In the genomic region with DNA sequence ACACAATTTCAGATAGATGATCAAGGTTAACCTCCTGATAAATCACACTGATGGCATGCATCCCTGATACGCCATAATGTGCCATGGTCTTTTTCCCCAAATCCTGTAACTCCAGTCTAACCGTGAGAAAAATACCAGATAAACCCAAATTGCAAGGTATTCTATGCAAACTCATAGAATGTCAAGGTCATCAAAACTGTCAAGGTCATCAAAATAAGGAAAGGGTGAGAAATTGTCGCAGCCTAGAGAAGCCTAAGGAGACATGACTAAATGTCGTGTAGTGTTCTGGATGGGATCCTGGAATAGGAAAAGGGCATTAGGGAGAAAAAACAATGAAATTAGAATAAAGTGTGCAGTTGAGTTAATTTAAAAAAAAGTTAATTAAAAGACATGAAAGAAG, we compare ENCODE assay signal across 25 cellular contexts.
"Had no signal": no experiment of that assay in that cellular context is flagged by ENCODE, and none has a peak within 500 bp of the region (broad histone marks: within the 10 kb centered on the region; RNA-seq: fewer than 3 reads in every experiment).

No MANE protein-coding gene starts in this region.

- H3K9me3 ChIP-seq: esophagus squamous epithelium, gastrocnemius medialis, left lung, lower lobe of right lung, mucosa of descending colon had no signal

- DNase-seq: dermis blood vessel endothelial cell; dorsolateral prefrontal cortex; effector CD4-positive, alpha-beta T cell; effector memory CD4-positive, alpha-beta T cell; esophagus squamous epithelium; foreskin fibroblast; foreskin melanocyte; gastrocnemius medialis; head of caudate nucleus; heart right ventricle; hippocampal formation; islet precursor cell; kidney; kidney glomerular epithelial cell; left lung; left ventricle myocardium superior; lower lobe of right lung; mesenchymal stem cell; mucosa of descending colon; naive B cell; naive thymus-derived CD8-positive, alpha-beta T cell had no signal

- H3K4me3 Mint-ChIP-seq: mesothelial cell of epicardium; naive thymus-derived CD8-positive, alpha-beta T cell had no signal

- H3K27me3 Mint-ChIP-seq: naive B cell; naive thymus-derived CD8-positive, alpha-beta T cell had no signal

- H3K27ac ChIP-seq: coronary artery, dorsolateral prefrontal cortex, esophagus squamous epithelium, gastrocnemius medialis, heart right ventricle, left lung, lower lobe of right lung had no signal

- H3K9me3 Mint-ChIP-seq: naive thymus-derived CD8-positive, alpha-beta T cell had no signal

- H3K27me3 ChIP-seq: dorsolateral prefrontal cortex, esophagus squamous epithelium, gastrocnemius medialis, heart right ventricle, left lung had no signal

- ATAC-seq: gastrocnemius medialis; heart right ventricle; left lung; left ventricle myocardium superior; lower lobe of right lung; mucosa of descending colon; naive thymus-derived CD8-positive, alpha-beta T cell had no signal

- FAIRE-seq: colon, endothelial cell of umbilical vein, kidney had no signal

- H3K4me3 ChIP-seq: coronary artery, dorsolateral prefrontal cortex, esophagus squamous epithelium, gastrocnemius medialis, heart right ventricle, left lung, lower lobe of right lung, mucosa of descending colon had no signal

- H3K27ac Mint-ChIP-seq: mesothelial cell of epicardium, naive B cell had no signal
